8 cellular contexts compared by ENCODE assay signal in the genomic region with DNA sequence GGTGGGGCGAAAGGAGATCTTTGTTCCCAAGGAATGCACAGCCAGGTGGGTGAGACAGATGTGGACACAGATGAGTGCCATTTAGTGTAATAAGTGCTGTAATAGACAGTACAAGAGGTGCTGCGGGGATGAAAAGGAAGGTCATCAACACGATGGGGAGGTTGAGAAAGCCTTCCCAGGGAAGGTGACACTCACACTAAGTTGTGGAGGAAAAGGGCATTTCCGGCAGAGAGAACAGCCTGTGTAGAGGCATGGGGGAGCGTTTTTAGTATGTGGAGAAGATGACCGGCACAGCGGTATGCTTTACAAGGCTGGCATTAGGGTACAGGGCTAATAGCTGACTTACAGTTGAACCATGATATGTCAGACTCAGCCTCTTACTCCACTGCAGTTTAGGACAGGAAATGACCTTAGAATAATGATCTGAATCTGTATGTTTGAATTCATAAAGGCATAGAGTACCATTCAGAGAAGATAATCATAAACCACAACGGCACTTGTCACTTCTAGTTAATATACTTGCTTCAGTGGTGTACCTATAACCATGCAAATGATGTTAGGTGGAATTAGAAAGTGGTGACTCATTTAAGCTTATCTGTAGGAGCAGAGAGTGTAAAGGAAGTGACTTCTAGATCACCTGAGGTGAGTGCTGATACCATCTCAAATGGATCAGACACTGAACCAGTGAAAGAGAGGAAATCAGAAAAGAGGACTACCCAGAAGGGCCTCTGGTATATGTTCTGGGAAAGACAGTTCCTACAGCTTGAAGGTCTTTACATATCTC.
DNase-seq lines count a peak whose midpoint lies in the region; ATAC-seq and TF ChIP-seq lines count a peak whose summit lies in the region.

No MANE protein-coding gene starts in this region.

- H3K36me3 ChIP-seq in HEK293 (ENCODE audit: control insufficient read depth in 2 of 2, insufficient read depth in 1 of 2, low read length in 2 of 2) = no peaks in the 10 kb centered on the region
- no peaks in the 10 kb centered on the region for H3K36me3 ChIP-seq in mesendoderm (ENCODE audit: control insufficient read depth, insufficient read depth, low read length)
- no peaks in the 10 kb centered on the region for H3K36me3 ChIP-seq in brain microvascular endothelial cell (replicated peaks)

- H3K27me3 ChIP-seq in mesendoderm (ENCODE audit: insufficient read depth, low read length, poor library complexity) = no peaks in the 10 kb centered on the region
- H3K27me3 ChIP-seq in brain microvascular endothelial cell (replicated peaks) = no peaks in the 10 kb centered on the region

- no peak overlapping the region for H3K4me2 ChIP-seq in mesendoderm (ENCODE audit: low read length)

- no peaks in the 10 kb centered on the region for H3K79me1 ChIP-seq in mesendoderm (ENCODE audit: low read length)

- H3K4me1 ChIP-seq in HEK293 (ENCODE audit: control insufficient read depth, insufficient read depth, low read length) (peaks cover 19% of the 10 kb centered on the region), mesendoderm (ENCODE audit: control insufficient read depth, low read depth, low read length) (peaks cover 16% of the 10 kb centered on the region)

- no peak overlapping the region for H3K4me3 ChIP-seq in HEK293 (ENCODE audit: low read depth, low read length)
- no peak overlapping the region for H3K4me3 ChIP-seq in mesendoderm (ENCODE audit: low read length)
- H3K4me3 ChIP-seq in brain microvascular endothelial cell (ENCODE audit: low read depth, low read length) = no peak overlapping the region

- H3K27ac ChIP-seq in HEK293 (ENCODE audit: extremely low read depth, low read depth, low read length) (no peak overlapping the region), mesendoderm (ENCODE audit: low read depth, low read length) (no peak overlapping the region), brain microvascular endothelial cell (no peak overlapping the region)

- no peak overlapping the region for H3K23ac ChIP-seq in mesendoderm (ENCODE audit: low read length)

- H3K9ac ChIP-seq in mesendoderm (ENCODE audit: low read length) = no peak overlapping the region

- no peak overlapping the region for H2BK15ac ChIP-seq in mesendoderm (replicated peaks; ENCODE audit: low read depth)

- ATAC-seq in GM18867 (IDR thresholded peaks at IDR 0.05; ENCODE audit: unreplicated experiment) = peak; percentile 82

- H3K4ac ChIP-seq in mesendoderm (ENCODE audit: low read depth, low read length) = no peak overlapping the region

- no CpG with 5 or more reads among the region's 8 CpGs for WGBS in mesendoderm (ENCODE audit: extremely low coverage, insufficient coverage, low lambda C conversion rate)

- TF ChIP-seq CTCF in HEK293 (tag by site-specific recombination; IDR thresholded peaks at IDR 0.05) (no peak), brain microvascular endothelial cell (IDR thresholded peaks at IDR 0.05; ENCODE audit: low read depth, low read length, missing control alignments) (no peak)

- no peaks in the 10 kb centered on the region for H3K79me2 ChIP-seq in mesendoderm (ENCODE audit: control insufficient read depth, insufficient read depth, low read length)

- no peak overlapping the region for H4K8ac ChIP-seq in mesendoderm (ENCODE audit: low read depth, low read length)

- no peak overlapping the region for H2BK120ac ChIP-seq in mesendoderm (ENCODE audit: low read depth, low read length)

- no peaks in the 10 kb centered on the region for H3K9me3 ChIP-seq in HEK293 (ENCODE audit: control insufficient read depth, insufficient read depth, low read depth, low read length)

- CTCF ChIA-PET in HEK293 (lab: Yijun Ruan, JAX) = interaction anchor here (0.5 to 0.7 kb wide), 4 partner anchors 12 to 428 kb away, joined by 3 to 4 read pairs (median 3); no protein-coding TSS in a partner anchor

- H3K56ac ChIP-seq in mesendoderm (ENCODE audit: low read length) = no peak overlapping the region

- in situ Hi-C loops in brain microvascular endothelial cell (cut with HindIII; ENCODE audit: low pct_ligation_motif_present, low sequenced_read_pairs) = no loop called here

- no peak overlapping the region for H2BK5ac ChIP-seq in mesendoderm (ENCODE audit: low read length)

- POLR2A ChIA-PET in HEK293 (lab: Yijun Ruan, JAX) = interaction anchor here (1.2 to 2.9 kb wide), 2 partner anchors 11 to 535 kb away, joined by 3 to 19 read pairs (median 10); a partner anchor contains a TSS

- DNase-seq in SW480 (ENCODE audit: low spot score) (peak; percentile 21), mesendoderm (peak; percentile 82), OCI-M2 (lab: John Stamatoyannopoulos, UW; ENCODE audit: unreplicated experiment) (no peak), hepatic stellate cell (ENCODE audit: low spot score) (no peak), brain microvascular endothelial cell (no peak), NCI-H345 (lab: John Stamatoyannopoulos, UW) (no peak)

- H4K5ac ChIP-seq in mesendoderm (ENCODE audit: low read length) = no peak overlapping the region

- H2AK5ac ChIP-seq in mesendoderm (ENCODE audit: low read length) = peak overlapping the region; percentile 93

- no peak overlapping the region for H3K18ac ChIP-seq in mesendoderm (ENCODE audit: low read length)

TF ChIP-seq in HEK293, 187 proteins besides CTCF, POLR2A, EP300 and RAD21:
- TF ChIP-seq ZNF394 (tag by site-specific recombination; IDR thresholded peaks at IDR 0.05; ENCODE audit: borderline replicate concordance) = no peak
- no peak for TF ChIP-seq ZNF146 (tag by site-specific recombination; IDR thresholded peaks at IDR 0.05)
- TF ChIP-seq ZNF629 (tag by site-specific recombination; IDR thresholded peaks at IDR 0.05) = 0 out of 2 replicates have a peak, but pooled peaks have one; percentile 16
- no peak for TF ChIP-seq MZF1 (tag by site-specific recombination; IDR thresholded peaks at IDR 0.05; ENCODE audit: borderline replicate concordance)
- TF ChIP-seq, protein P1, sequence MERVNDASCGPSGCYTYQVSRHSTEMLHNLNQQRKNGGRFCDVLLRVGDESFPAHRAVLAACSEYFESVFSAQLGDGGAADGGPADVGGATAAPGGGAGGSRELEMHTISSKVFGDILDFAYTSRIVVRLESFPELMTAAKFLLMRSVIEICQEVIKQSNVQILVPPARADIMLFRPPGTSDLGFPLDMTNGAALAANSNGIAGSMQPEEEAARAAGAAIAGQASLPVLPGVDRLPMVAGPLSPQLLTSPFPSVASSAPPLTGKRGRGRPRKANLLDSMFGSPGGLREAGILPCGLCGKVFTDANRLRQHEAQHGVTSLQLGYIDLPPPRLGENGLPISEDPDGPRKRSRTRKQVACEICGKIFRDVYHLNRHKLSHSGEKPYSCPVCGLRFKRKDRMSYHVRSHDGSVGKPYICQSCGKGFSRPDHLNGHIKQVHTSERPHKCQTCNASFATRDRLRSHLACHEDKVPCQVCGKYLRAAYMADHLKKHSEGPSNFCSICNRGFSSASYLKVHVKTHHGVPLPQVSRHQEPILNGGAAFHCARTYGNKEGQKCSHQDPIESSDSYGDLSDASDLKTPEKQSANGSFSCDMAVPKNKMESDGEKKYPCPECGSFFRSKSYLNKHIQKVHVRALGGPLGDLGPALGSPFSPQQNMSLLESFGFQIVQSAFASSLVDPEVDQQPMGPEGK (tag by site-specific recombination; IDR thresholded peaks at IDR 0.05) = no peak
- no peak for TF ChIP-seq FEZF1 (tag by site-specific recombination; IDR thresholded peaks at IDR 0.05)
- TF ChIP-seq, protein P2, sequence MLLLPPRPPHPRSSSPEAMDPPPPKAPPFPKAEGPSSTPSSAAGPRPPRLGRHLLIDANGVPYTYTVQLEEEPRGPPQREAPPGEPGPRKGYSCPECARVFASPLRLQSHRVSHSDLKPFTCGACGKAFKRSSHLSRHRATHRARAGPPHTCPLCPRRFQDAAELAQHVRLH (tag by site-specific recombination; IDR thresholded peaks at IDR 0.05) = no peak
- no peak for TF ChIP-seq ZSCAN30 (tag by site-specific recombination; IDR thresholded peaks at IDR 0.05)
- TF ChIP-seq ZNF174 (tag by site-specific recombination; IDR thresholded peaks at IDR 0.05) = no peak
- no peak for TF ChIP-seq ZNF133 (tag by site-specific recombination; IDR thresholded peaks at IDR 0.05)
- peak; percentile 77 for TF ChIP-seq PRDM1 (tag by site-specific recombination; IDR thresholded peaks at IDR 0.05)
- TF ChIP-seq, protein P3, sequence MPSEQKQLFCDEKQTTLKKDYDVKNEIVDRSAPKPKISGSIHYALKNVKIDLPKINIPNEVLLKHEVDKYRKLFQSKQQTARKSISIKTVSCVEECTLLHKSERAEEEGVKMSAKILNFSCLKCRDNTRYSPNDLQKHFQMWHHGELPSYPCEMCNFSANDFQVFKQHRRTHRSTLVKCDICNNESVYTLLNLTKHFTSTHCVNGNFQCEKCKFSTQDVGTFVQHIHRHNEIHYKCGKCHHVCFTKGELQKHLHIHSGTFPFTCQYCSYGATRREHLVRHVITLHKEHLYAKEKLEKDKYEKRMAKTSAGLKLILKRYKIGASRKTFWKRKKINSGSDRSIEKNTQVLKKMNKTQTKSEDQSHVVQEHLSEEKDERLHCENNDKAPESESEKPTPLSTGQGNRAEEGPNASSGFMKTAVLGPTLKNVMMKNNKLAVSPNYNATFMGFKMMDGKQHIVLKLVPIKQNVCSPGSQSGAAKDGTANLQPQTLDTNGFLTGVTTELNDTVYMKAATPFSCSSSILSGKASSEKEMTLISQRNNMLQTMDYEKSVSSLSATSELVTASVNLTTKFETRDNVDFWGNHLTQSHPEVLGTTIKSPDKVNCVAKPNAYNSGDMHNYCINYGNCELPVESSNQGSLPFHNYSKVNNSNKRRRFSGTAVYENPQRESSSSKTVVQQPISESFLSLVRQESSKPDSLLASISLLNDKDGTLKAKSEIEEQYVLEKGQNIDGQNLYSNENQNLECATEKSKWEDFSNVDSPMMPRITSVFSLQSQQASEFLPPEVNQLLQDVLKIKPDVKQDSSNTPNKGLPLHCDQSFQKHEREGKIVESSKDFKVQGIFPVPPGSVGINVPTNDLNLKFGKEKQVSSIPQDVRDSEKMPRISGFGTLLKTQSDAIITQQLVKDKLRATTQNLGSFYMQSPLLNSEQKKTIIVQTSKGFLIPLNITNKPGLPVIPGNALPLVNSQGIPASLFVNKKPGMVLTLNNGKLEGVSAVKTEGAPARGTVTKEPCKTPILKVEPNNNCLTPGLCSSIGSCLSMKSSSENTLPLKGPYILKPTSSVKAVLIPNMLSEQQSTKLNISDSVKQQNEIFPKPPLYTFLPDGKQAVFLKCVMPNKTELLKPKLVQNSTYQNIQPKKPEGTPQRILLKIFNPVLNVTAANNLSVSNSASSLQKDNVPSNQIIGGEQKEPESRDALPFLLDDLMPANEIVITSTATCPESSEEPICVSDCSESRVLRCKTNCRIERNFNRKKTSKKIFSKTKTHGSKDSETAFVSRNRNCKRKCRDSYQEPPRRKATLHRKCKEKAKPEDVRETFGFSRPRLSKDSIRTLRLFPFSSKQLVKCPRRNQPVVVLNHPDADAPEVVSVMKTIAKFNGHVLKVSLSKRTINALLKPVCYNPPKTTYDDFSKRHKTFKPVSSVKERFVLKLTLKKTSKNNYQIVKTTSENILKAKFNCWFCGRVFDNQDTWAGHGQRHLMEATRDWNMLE (tag by site-specific recombination; conservative IDR thresholded peaks at IDR 0.05; ENCODE audit: low read depth) = 0 out of 2 replicates have a peak, but pooled peaks have one; percentile 10
- TF ChIP-seq ZBTB17 (tag by site-specific recombination; IDR thresholded peaks at IDR 0.05) = peak; percentile 30; the same call in 1 of the 2 replicates

Comparison
In these comparisons a context has a peak if more than half of its experiments do, and no peak if none do; other contexts are left out.
1. DNase-seq: peak in SW480 (single experiment) and mesendoderm (single experiment); none in OCI-M2 (single experiment), hepatic stellate cell (single experiment), brain microvascular endothelial cell (single experiment) and NCI-H345 (single experiment).